Comparison of ENCODE assay signal across 2 cellular contexts in genomic region chrX:41473936-41474725, GRCh38.
TF ChIP-seq lines count a peak whose summit lies in the region.

No MANE protein-coding gene starts in this region.

TF ChIP-seq in GM23338, 12 proteins besides CTCF, POLR2A, EP300 and RAD21 (continued from another document):
- TF ChIP-seq, protein P1, sequence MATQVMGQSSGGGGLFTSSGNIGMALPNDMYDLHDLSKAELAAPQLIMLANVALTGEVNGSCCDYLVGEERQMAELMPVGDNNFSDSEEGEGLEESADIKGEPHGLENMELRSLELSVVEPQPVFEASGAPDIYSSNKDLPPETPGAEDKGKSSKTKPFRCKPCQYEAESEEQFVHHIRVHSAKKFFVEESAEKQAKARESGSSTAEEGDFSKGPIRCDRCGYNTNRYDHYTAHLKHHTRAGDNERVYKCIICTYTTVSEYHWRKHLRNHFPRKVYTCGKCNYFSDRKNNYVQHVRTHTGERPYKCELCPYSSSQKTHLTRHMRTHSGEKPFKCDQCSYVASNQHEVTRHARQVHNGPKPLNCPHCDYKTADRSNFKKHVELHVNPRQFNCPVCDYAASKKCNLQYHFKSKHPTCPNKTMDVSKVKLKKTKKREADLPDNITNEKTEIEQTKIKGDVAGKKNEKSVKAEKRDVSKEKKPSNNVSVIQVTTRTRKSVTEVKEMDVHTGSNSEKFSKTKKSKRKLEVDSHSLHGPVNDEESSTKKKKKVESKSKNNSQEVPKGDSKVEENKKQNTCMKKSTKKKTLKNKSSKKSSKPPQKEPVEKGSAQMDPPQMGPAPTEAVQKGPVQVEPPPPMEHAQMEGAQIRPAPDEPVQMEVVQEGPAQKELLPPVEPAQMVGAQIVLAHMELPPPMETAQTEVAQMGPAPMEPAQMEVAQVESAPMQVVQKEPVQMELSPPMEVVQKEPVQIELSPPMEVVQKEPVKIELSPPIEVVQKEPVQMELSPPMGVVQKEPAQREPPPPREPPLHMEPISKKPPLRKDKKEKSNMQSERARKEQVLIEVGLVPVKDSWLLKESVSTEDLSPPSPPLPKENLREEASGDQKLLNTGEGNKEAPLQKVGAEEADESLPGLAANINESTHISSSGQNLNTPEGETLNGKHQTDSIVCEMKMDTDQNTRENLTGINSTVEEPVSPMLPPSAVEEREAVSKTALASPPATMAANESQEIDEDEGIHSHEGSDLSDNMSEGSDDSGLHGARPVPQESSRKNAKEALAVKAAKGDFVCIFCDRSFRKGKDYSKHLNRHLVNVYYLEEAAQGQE (IDR thresholded peaks at IDR 0.05; ENCODE audit: unreplicated experiment), result no peak
- no peak for TF ChIP-seq EZH2 (IDR thresholded peaks at IDR 0.05; ENCODE audit: low read depth, unreplicated experiment)
- no peak for TF ChIP-seq EZH2phosphoT487 (IDR thresholded peaks at IDR 0.05; ENCODE audit: unreplicated experiment)
- TF ChIP-seq POLR2AphosphoS5 (IDR thresholded peaks at IDR 0.05; ENCODE audit: low read depth), result no peak
- no peak for TF ChIP-seq ZNF462 (CRISPR knock-in tag; IDR thresholded peaks at IDR 0.05)
- no peak for TF ChIP-seq NANOG (IDR thresholded peaks at IDR 0.05; ENCODE audit: borderline replicate concordance)
- TF ChIP-seq ZNF114 (CRISPR knock-in tag; IDR thresholded peaks at IDR 0.05), result no peak
- TF ChIP-seq CREB1 (CRISPR knock-in tag; IDR thresholded peaks at IDR 0.05; ENCODE audit: low read depth), result no peak
- no peak for TF ChIP-seq ETS1 (IDR thresholded peaks at IDR 0.05)
TF ChIP-seq in GM23338: peak in this region for 0.

TF ChIP-seq in WTC11, 78 proteins besides CTCF, POLR2A, EP300 and RAD21 (continued from another document):
- TF ChIP-seq USF2 (CRISPR knock-in tag; IDR thresholded peaks at IDR 0.05), result no peak
- TF ChIP-seq ERG (CRISPR knock-in tag; IDR thresholded peaks at IDR 0.05), result no peak
- no peak for TF ChIP-seq GRHL2 (CRISPR knock-in tag; IDR thresholded peaks at IDR 0.05; ENCODE audit: insufficient replicate concordance, severe bottlenecking)
